10 cellular contexts compared by ENCODE assay signal in the genomic region with DNA sequence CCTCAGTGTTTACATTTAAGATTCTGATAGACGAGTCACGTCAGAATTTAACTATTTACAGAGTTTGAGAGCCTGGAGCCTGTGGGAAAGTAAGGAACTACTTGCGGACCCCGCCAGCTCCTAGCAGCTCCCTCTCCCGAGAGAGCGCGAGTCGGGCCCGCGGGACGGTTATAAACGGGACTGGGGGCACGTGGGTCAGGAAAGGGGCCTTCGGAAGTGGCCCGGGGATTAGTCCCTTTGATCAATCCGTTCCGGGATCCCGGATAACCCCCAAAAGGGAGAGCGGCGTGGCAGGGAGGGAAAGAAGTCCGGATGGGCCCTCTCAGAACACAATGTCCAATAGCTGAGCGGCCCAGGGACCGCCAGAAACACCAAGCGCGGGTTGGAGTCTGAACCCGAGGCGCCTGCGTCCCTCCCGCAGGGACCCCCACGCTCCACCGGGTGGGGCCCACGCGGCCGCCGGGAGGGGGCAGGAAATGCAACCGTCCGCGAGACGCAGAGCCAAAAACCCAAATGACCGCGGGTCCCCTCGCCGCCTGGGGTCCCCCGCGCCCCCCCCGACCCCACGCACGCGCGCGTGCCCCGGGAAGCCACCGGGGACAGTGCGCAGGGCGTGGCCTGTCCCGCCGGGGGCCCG. TPM values are rescaled to one million over a fixed set of nuclear protein-coding genes. Genes with fewer than 3 reads are reported as not detected.
DNase-seq lines count a peak whose midpoint lies in the region; ATAC-seq and TF ChIP-seq lines count a peak whose summit lies in the region.
"Had no signal": no experiment of that assay in that cellular context is flagged by ENCODE, and none has a peak within 500 bp of the region (broad histone marks: within the 10 kb centered on the region; RNA-seq: fewer than 3 reads in every experiment).

No MANE protein-coding gene starts in this region.

- peak overlapping the region; percentile 56 for H3K4me3 Mint-ChIP-seq in activated naive CD8-positive, alpha-beta T cell
- H3K4me3 Mint-ChIP-seq in activated naive CD8-positive, alpha-beta T cell treated with anti-CD3 and anti-CD28 coated beads, Interleukin-2, amount 50 U/mL, for 24 hours = no peak overlapping the region
- H3K4me3 Mint-ChIP-seq in activated T-helper 1 cell treated with anti-CD3 and anti-CD28 coated beads, Interleukin-12 subunit alpha, Interleukin-12 subunit beta, Interleukin-2, Interleukin-4 antibody, amounts not matched to agents 30 ng/mL and 10 ng/mL and 1 ng/mL, durations not matched to agents 14 hours and 24 hours and 36 hours = peak overlapping the region; percentile 24

- H2AK5ac ChIP-seq in mesenchymal stem cell (ENCODE audit: low read length, severe bottlenecking) = no peak overlapping the region

- H3K36me3 ChIP-seq in mesenchymal stem cell (ENCODE audit: control insufficient read depth in 1 of 2, insufficient read depth in 2 of 2, low read depth in 1 of 2, low read length in 2 of 2) (peaks cover 0 to 10% of the 10 kb centered on the region in 2 experiments), tibial nerve (no peaks in the 10 kb centered on the region), gastroesophageal sphincter (no peaks in the 10 kb centered on the region)

- no peak overlapping the region for H2BK15ac ChIP-seq in mesenchymal stem cell (ENCODE audit: low read depth, poor library complexity, severe bottlenecking)

- no peak for ATAC-seq in activated naive CD8-positive, alpha-beta T cell treated with anti-CD3 and anti-CD28 coated beads, Interleukin-2, amount 50 U/mL, for 24 hours
- no peak for ATAC-seq in gastroesophageal sphincter

- peaks cover 2% of the 10 kb centered on the region for H3K36me3 Mint-ChIP-seq in activated naive CD8-positive, alpha-beta T cell
- H3K36me3 Mint-ChIP-seq in activated naive CD8-positive, alpha-beta T cell treated with anti-CD3 and anti-CD28 coated beads, Interleukin-2, amount 50 U/mL, for 24 hours (ENCODE audit: low read depth) = peaks cover 8% of the 10 kb centered on the region
- peaks cover 4% of the 10 kb centered on the region for H3K36me3 Mint-ChIP-seq in activated T-helper 1 cell treated with anti-CD3 and anti-CD28 coated beads, Interleukin-12 subunit alpha, Interleukin-12 subunit beta, Interleukin-2, Interleukin-4 antibody, amounts not matched to agents 30 ng/mL and 10 ng/mL and 1 ng/mL, durations not matched to agents 14 hours and 24 hours and 36 hours (ENCODE audit: low read depth)

- H2BK120ac ChIP-seq in mesenchymal stem cell (ENCODE audit: low read depth, low read length) = no peak overlapping the region

- H4K8ac ChIP-seq in mesenchymal stem cell (ENCODE audit: low read length) = no peak overlapping the region

- intact Hi-C loops in activated T-helper 1 cell treated with anti-CD3 and anti-CD28 coated beads, Interleukin-12 subunit alpha, Interleukin-12 subunit beta, Interleukin-2, Interleukin-4 antibody, amounts not matched to agents 30 ng/mL and 10 ng/mL and 1 ng/mL, durations not matched to agents 14 hours and 24 hours and 36 hours (cut with micrococcal nuclease) = loop anchor here (2.0 kb wide), 1 partner anchor 67 kb away; no protein-coding TSS in a partner anchor

- peak overlapping the region; percentile 72 for H3K27ac Mint-ChIP-seq in activated naive CD8-positive, alpha-beta T cell
- H3K27ac Mint-ChIP-seq in activated naive CD8-positive, alpha-beta T cell treated with anti-CD3 and anti-CD28 coated beads, Interleukin-2, amount 50 U/mL, for 24 hours = no peak overlapping the region
- peak overlapping the region; percentile 88 for H3K27ac Mint-ChIP-seq in activated T-helper 1 cell treated with anti-CD3 and anti-CD28 coated beads, Interleukin-12 subunit alpha, Interleukin-12 subunit beta, Interleukin-2, Interleukin-4 antibody, amounts not matched to agents 30 ng/mL and 10 ng/mL and 1 ng/mL, durations not matched to agents 14 hours and 24 hours and 36 hours

- peak overlapping the region; percentile 91 for H3K4me2 ChIP-seq in mesenchymal stem cell (ENCODE audit: low read length, poor library complexity, severe bottlenecking)

- H3K4me3 ChIP-seq in mesenchymal stem cell (ENCODE audit: insufficient read depth in 1 of 2, low read depth in 1 of 2, low read length in 2 of 2) (peak overlapping the region in 1 of 2 experiments; percentile 81), tibial nerve (peak overlapping the region in 3 of 4 donors; percentile 17 to 42 (median 21)), gastroesophageal sphincter (peak overlapping the region in 1 of 2 donors; percentile 45)

- 6% methylated on average over 41 of the region's 58 CpGs for WGBS in mesenchymal stem cell
- 10 to 17% methylated on average over 22 to 52 of the region's 58 CpGs for WGBS in tibial nerve, 2 donors
- WGBS in gastroesophageal sphincter (ENCODE audit: low coverage in 1 of 2), 2 donors = 3 to 42% methylated on average over 5 to 7 of the region's 58 CpGs

- H3K27ac ChIP-seq in mesenchymal stem cell (ENCODE audit: low read length, poor library complexity, severe bottlenecking) = peak overlapping the region; percentile 83
- no peak overlapping the region for H3K27ac ChIP-seq in tibial nerve
- no peak overlapping the region for H3K27ac ChIP-seq in gastroesophageal sphincter

- no peak overlapping the region for H3K4ac ChIP-seq in mesenchymal stem cell (ENCODE audit: low read depth in 1 of 2, low read length in 2 of 2)

- no peak overlapping the region for H2BK12ac ChIP-seq in mesenchymal stem cell (ENCODE audit: low read length in 2 of 2)

- no peak overlapping the region for H3K9ac ChIP-seq in mesenchymal stem cell (ENCODE audit: low read length)

- peaks cover 47% of the 10 kb centered on the region for H3K27me3 Mint-ChIP-seq in activated naive CD8-positive, alpha-beta T cell
- peaks cover 66% of the 10 kb centered on the region for H3K27me3 Mint-ChIP-seq in activated naive CD8-positive, alpha-beta T cell treated with anti-CD3 and anti-CD28 coated beads, Interleukin-2, amount 50 U/mL, for 24 hours
- H3K27me3 Mint-ChIP-seq in activated T-helper 1 cell treated with anti-CD3 and anti-CD28 coated beads, Interleukin-12 subunit alpha, Interleukin-12 subunit beta, Interleukin-2, Interleukin-4 antibody, amounts not matched to agents 30 ng/mL and 10 ng/mL and 1 ng/mL, durations not matched to agents 14 hours and 24 hours and 36 hours (ENCODE audit: insufficient read depth) = peaks cover 57% of the 10 kb centered on the region

- H3K9me3 Mint-ChIP-seq in activated naive CD8-positive, alpha-beta T cell (ENCODE audit: low read depth) = peaks cover 1% of the 10 kb centered on the region
- H3K9me3 Mint-ChIP-seq in activated naive CD8-positive, alpha-beta T cell treated with anti-CD3 and anti-CD28 coated beads, Interleukin-2, amount 50 U/mL, for 24 hours = peaks cover 7% of the 10 kb centered on the region
- H3K9me3 Mint-ChIP-seq in activated T-helper 1 cell treated with anti-CD3 and anti-CD28 coated beads, Interleukin-12 subunit alpha, Interleukin-12 subunit beta, Interleukin-2, Interleukin-4 antibody, amounts not matched to agents 30 ng/mL and 10 ng/mL and 1 ng/mL, durations not matched to agents 14 hours and 24 hours and 36 hours = peaks cover 6% of the 10 kb centered on the region

- no peak overlapping the region for H4K91ac ChIP-seq in mesenchymal stem cell (ENCODE audit: low read length)

- H3K14ac ChIP-seq in mesenchymal stem cell (ENCODE audit: low read length in 2 of 2) = no peak overlapping the region

- H2BK5ac ChIP-seq in mesenchymal stem cell (ENCODE audit: low read depth, low read length, poor library complexity, severe bottlenecking) = peak overlapping the region; percentile 84

- no peak for TF ChIP-seq EP300 in tibial nerve (IDR thresholded peaks at IDR 0.05)
- TF ChIP-seq EP300 in gastroesophageal sphincter (IDR thresholded peaks at IDR 0.05) = no peak

- H3K79me1 ChIP-seq in mesenchymal stem cell (replicated peaks; ENCODE audit: low read length, poor library complexity, severe bottlenecking) = peaks cover 9% of the 10 kb centered on the region

- H3K23ac ChIP-seq in mesenchymal stem cell (ENCODE audit: low read length in 2 of 2) = no peak overlapping the region

- no peak for DNase-seq in activated naive CD8-positive, alpha-beta T cell treated with anti-CD3 and anti-CD28 coated beads, Interleukin-2, amount 50 U/mL, for 24 hours
- DNase-seq in activated T-helper 1 cell treated with anti-CD3 and anti-CD28 coated beads, Interleukin-12 subunit alpha, Interleukin-12 subunit beta, Interleukin-2, Interleukin-4 antibody, amounts not matched to agents 30 ng/mL and 10 ng/mL and 1 ng/mL, durations not matched to agents 14 hours and 24 hours and 36 hours (ENCODE audit: low spot score) = no peak
- DNase-seq in mesenchymal stem cell (no peak), tibial nerve (ENCODE audit: low spot score in 2 of 2) (no peak), kidney glomerular epithelial cell (lab: John Stamatoyannopoulos, UW) (no peak), SK-N-DZ (ENCODE audit: low spot score) (no peak)
- DNase-seq: DMS153, foreskin fibroblast had no signal

- TF ChIP-seq CTCF in tibial nerve (IDR thresholded peaks at IDR 0.05) = no peak
- TF ChIP-seq CTCF in gastroesophageal sphincter (IDR thresholded peaks at IDR 0.05) = no peak

- TF ChIP-seq POLR2A in tibial nerve (IDR thresholded peaks at IDR 0.05) (no peak), gastroesophageal sphincter (IDR thresholded peaks at IDR 0.05) (no peak)

- H3K4me1 Mint-ChIP-seq in activated naive CD8-positive, alpha-beta T cell (ENCODE audit: low read depth) = peaks cover 24% of the 10 kb centered on the region
- H3K4me1 Mint-ChIP-seq in activated naive CD8-positive, alpha-beta T cell treated with anti-CD3 and anti-CD28 coated beads, Interleukin-2, amount 50 U/mL, for 24 hours = peaks cover 22% of the 10 kb centered on the region
- H3K4me1 Mint-ChIP-seq in activated T-helper 1 cell treated with anti-CD3 and anti-CD28 coated beads, Interleukin-12 subunit alpha, Interleukin-12 subunit beta, Interleukin-2, Interleukin-4 antibody, amounts not matched to agents 30 ng/mL and 10 ng/mL and 1 ng/mL, durations not matched to agents 14 hours and 24 hours and 36 hours (ENCODE audit: low read depth) = peaks cover 17% of the 10 kb centered on the region

- no peak overlapping the region for H2AFZ ChIP-seq in mesenchymal stem cell (ENCODE audit: low read depth, low read length)

- H3K9me3 ChIP-seq in mesenchymal stem cell (ENCODE audit: control insufficient read depth, low read length) = peaks cover 4% of the 10 kb centered on the region
- H3K9me3 ChIP-seq in tibial nerve = no peaks in the 10 kb centered on the region
- H3K9me3 ChIP-seq in gastroesophageal sphincter = no peaks in the 10 kb centered on the region

- H3K18ac ChIP-seq in mesenchymal stem cell (ENCODE audit: low read depth in 1 of 2, low read length in 2 of 2) = no peak overlapping the region

- H3K27me3 ChIP-seq in mesenchymal stem cell (ENCODE audit: control insufficient read depth in 1 of 2, insufficient read depth in 1 of 2, low read length in 2 of 2) (peaks cover 0 to 87% of the 10 kb centered on the region in 2 experiments), tibial nerve (peaks cover 10 to 95% of the 10 kb centered on the region in 2 donors), gastroesophageal sphincter (peaks cover 100% of the 10 kb centered on the region)

- H3K4me1 ChIP-seq in mesenchymal stem cell (ENCODE audit: control insufficient read depth, insufficient read depth, low read depth, low read length) = peaks cover 17% of the 10 kb centered on the region
- H3K4me1 ChIP-seq in tibial nerve = peaks cover 0 to 39% (median 23%) of the 10 kb centered on the region in 4 donors
- peaks cover 0 to 44% (median 32%) of the 10 kb centered on the region in 3 donors for H3K4me1 ChIP-seq in gastroesophageal sphincter

RNA-seq across cellular contexts. Expression of a gene that starts 3.6 kb away (rescaled TPM):
- not detected in 2 replicates for total RNA-seq in activated T-helper 1 cell treated with anti-CD3 and anti-CD28 coated beads, Interleukin-12 subunit alpha, Interleukin-12 subunit beta, Interleukin-2, Interleukin-4 antibody, amounts not matched to agents 30 ng/mL and 10 ng/mL and 1 ng/mL, durations not matched to agents 14 hours and 24 hours and 36 hours
- polyA plus RNA-seq in mesenchymal stem cell (2013, experiment 1 of 2) = not detected
- not detected for polyA plus RNA-seq in mesenchymal stem cell (2013, experiment 2 of 2)
- not detected for total RNA-seq in tibial nerve
- total RNA-seq in gastroesophageal sphincter = not detected
- 0.01 TPM in 1 of 2 replicates, not detected in the other for polyA plus RNA-seq in SK-N-DZ (2014; cell fraction: cytosol; rRNA removed)
- not detected in 2 replicates for polyA plus RNA-seq in SK-N-DZ (2014; cell fraction: nucleus; rRNA removed)

RNA-seq across cellular contexts. Expression of a gene that starts 13.6 kb away (rescaled TPM):
- 0.08 and 0.10 TPM in 2 replicates for total RNA-seq in activated T-helper 1 cell treated with anti-CD3 and anti-CD28 coated beads, Interleukin-12 subunit alpha, Interleukin-12 subunit beta, Interleukin-2, Interleukin-4 antibody, amounts not matched to agents 30 ng/mL and 10 ng/mL and 1 ng/mL, durations not matched to agents 14 hours and 24 hours and 36 hours
- polyA plus RNA-seq in mesenchymal stem cell (2013, experiment 1 of 2) = not detected
- not detected for polyA plus RNA-seq in mesenchymal stem cell (2013, experiment 2 of 2)
- total RNA-seq in tibial nerve (not detected), gastroesophageal sphincter (not detected)
- not detected in 2 replicates for polyA plus RNA-seq in SK-N-DZ (2014; cell fraction: cytosol; rRNA removed)
- polyA plus RNA-seq in SK-N-DZ (2014; cell fraction: nucleus; rRNA removed) = not detected in 2 replicates
